Comparison of ENCODE assay signal across 31 cellular contexts in genomic region chr5:102832445-102832844, GRCh38.
DNase-seq lines count a peak whose midpoint lies in the region; ATAC-seq and TF ChIP-seq lines count a peak whose summit lies in the region.
"Had no signal": no experiment of that assay in that cellular context is flagged by ENCODE, and none has a peak within 500 bp of the region (broad histone marks: within the 10 kb centered on the region; RNA-seq: fewer than 3 reads in every experiment).

No MANE protein-coding gene starts in this region.

- no peak overlapping the region for H3K4me3 ChIP-seq in dorsolateral prefrontal cortex
- H3K4me3 ChIP-seq: body of pancreas, esophagus squamous epithelium, prostate gland, right lobe of liver, spleen, thoracic aorta had no signal

- no peak for TF ChIP-seq CTCF in dorsolateral prefrontal cortex (IDR thresholded peaks at IDR 0.05 in 54 of 56, conservative IDR thresholded peaks at IDR 0.05 in 2 of 56; ENCODE audit: low read depth in 1 of 56, partially characterized antibody in 56 of 56)
- TF ChIP-seq CTCF in progenitor cell of endocrine pancreas (IDR thresholded peaks at IDR 0.05; ENCODE audit: unreplicated experiment): no peak

- peak; percentile 30 for DNase-seq in iris pigment epithelial cell (ENCODE audit: low read depth)
- DNase-seq in dorsolateral prefrontal cortex: no peak
- DNase-seq in progenitor cell of endocrine pancreas (ENCODE audit: low spot score, unreplicated experiment): no peak
- DNase-seq: activated CD4-positive, alpha-beta T cell treated with anti-CD3 and anti-CD28 coated beads, Interleukin-2, amount 50 U/mL, for 4 hours; activated naive CD4-positive, alpha-beta T cell treated with anti-CD3 and anti-CD28 coated beads, Interleukin-2, amount 10 ng/mL, durations not matched to agents 7 days and 5 days; activated T-cell treated with anti-CD3 and anti-CD28 coated beads, Interleukin-2, amount 50 U/mL, for 72 hours; body of pancreas; cerebellar nuclear complex; esophagus squamous epithelium; HCEC 1CT; hypothalamus; MM.1S; NCI-H2029; NCI-H526; right lobe of liver; spleen; stimulated activated CD4-positive, alpha-beta T cell treated with anti-CD3 and anti-CD28 coated beads, Interleukin-2, amount 100 ng/mL, for 24 hours; stimulated activated CD8-positive, alpha-beta memory T cell treated with anti-CD3 and anti-CD28 coated beads, Interleukin-4, amount 100 ng/mL, for 48 hours; stimulated activated naive CD8-positive, alpha-beta T cell treated with anti-CD3 and anti-CD28 coated beads, Interleukin-15, amount 100 ng/mL, for 72 hours had no signal

- H3K4me1 Mint-ChIP-seq in activated T-helper 17 cell treated with anti-CD3 and anti-CD28 coated beads, Interleukin-2, amount 50 U/mL, for 72 hours: peaks cover 20% of the 10 kb centered on the region
- H3K4me1 Mint-ChIP-seq in progenitor cell of endocrine pancreas (ENCODE audit: low read depth): peaks cover 8% of the 10 kb centered on the region
- H3K4me1 Mint-ChIP-seq: memory B cell had no signal

- intact Hi-C loops in dorsolateral prefrontal cortex (cut with DNase I): no loop called here

- no peaks in the 10 kb centered on the region for H3K27me3 ChIP-seq in dorsolateral prefrontal cortex
- H3K27me3 ChIP-seq: body of pancreas, esophagus squamous epithelium, right lobe of liver, spleen had no signal

- H3K4me3 Mint-ChIP-seq in activated T-helper 17 cell treated with anti-CD3 and anti-CD28 coated beads, Interleukin-2, amount 50 U/mL, for 72 hours: no peak overlapping the region
- H3K4me3 Mint-ChIP-seq in progenitor cell of endocrine pancreas (ENCODE audit: low read depth): no peak overlapping the region
- H3K4me3 Mint-ChIP-seq: activated naive CD4-positive, alpha-beta T cell treated with anti-CD3 and anti-CD28 coated beads, Interleukin-2, amount 10 ng/mL, durations not matched to agents 7 days and 5 days; activated T-cell treated with anti-CD3 and anti-CD28 coated beads, Interleukin-2, amount 50 U/mL, for 72 hours; memory B cell; stimulated activated naive CD8-positive, alpha-beta T cell treated with anti-CD3 and anti-CD28 coated beads, Interleukin-15, amount 100 ng/mL, for 72 hours had no signal

- no peaks in the 10 kb centered on the region for H3K9me3 Mint-ChIP-seq in activated T-helper 17 cell treated with anti-CD3 and anti-CD28 coated beads, Interleukin-2, amount 50 U/mL, for 72 hours
- peaks cover 6% of the 10 kb centered on the region for H3K9me3 Mint-ChIP-seq in progenitor cell of endocrine pancreas (ENCODE audit: low read depth)
- H3K9me3 Mint-ChIP-seq: activated naive CD4-positive, alpha-beta T cell treated with anti-CD3 and anti-CD28 coated beads, Interleukin-2, amount 10 ng/mL, durations not matched to agents 7 days and 5 days; memory B cell; stimulated activated naive CD8-positive, alpha-beta T cell treated with anti-CD3 and anti-CD28 coated beads, Interleukin-15, amount 100 ng/mL, for 72 hours had no signal

- peak; percentile 52 for ATAC-seq in GM18498 (IDR thresholded peaks at IDR 0.05; ENCODE audit: unreplicated experiment)
- ATAC-seq in HG02759 (IDR thresholded peaks at IDR 0.05; ENCODE audit: unreplicated experiment): peak; percentile 46
- peak; percentile 31 for ATAC-seq in activated T-helper 17 cell treated with anti-CD3 and anti-CD28 coated beads, Interleukin-2, amount 50 U/mL, for 72 hours (replicated peaks)
- ATAC-seq in HG03159 (IDR thresholded peaks at IDR 0.05; ENCODE audit: unreplicated experiment): no peak
- ATAC-seq in HG02588 (IDR thresholded peaks at IDR 0.05; ENCODE audit: unreplicated experiment): no peak
- ATAC-seq: activated CD4-positive, CD25-positive, alpha-beta regulatory T cell treated with anti-CD3 and anti-CD28 coated beads, Interleukin-2, amount 50 U/mL, for 24 hours; activated T-cell treated with anti-CD3 and anti-CD28 coated beads, Interleukin-2, amount 50 U/mL, for 72 hours; body of pancreas; left lobe of liver; Right ventricle myocardium inferior; stimulated activated naive CD8-positive, alpha-beta T cell treated with anti-CD3 and anti-CD28 coated beads, Interleukin-15, amount 100 ng/mL, for 72 hours had no signal

- H3K27me3 Mint-ChIP-seq in activated T-helper 17 cell treated with anti-CD3 and anti-CD28 coated beads, Interleukin-2, amount 50 U/mL, for 72 hours: no peaks in the 10 kb centered on the region
- no peaks in the 10 kb centered on the region for H3K27me3 Mint-ChIP-seq in progenitor cell of endocrine pancreas
- H3K27me3 Mint-ChIP-seq: activated naive CD4-positive, alpha-beta T cell treated with anti-CD3 and anti-CD28 coated beads, Interleukin-2, amount 10 ng/mL, durations not matched to agents 7 days and 5 days; stimulated activated naive CD8-positive, alpha-beta T cell treated with anti-CD3 and anti-CD28 coated beads, Interleukin-15, amount 100 ng/mL, for 72 hours had no signal

- H3K36me3 Mint-ChIP-seq in activated T-helper 17 cell treated with anti-CD3 and anti-CD28 coated beads, Interleukin-2, amount 50 U/mL, for 72 hours (ENCODE audit: low read depth): peaks cover 16% of the 10 kb centered on the region
- peaks cover 2% of the 10 kb centered on the region for H3K36me3 Mint-ChIP-seq in progenitor cell of endocrine pancreas (ENCODE audit: insufficient read depth)
- H3K36me3 Mint-ChIP-seq: activated naive CD4-positive, alpha-beta T cell treated with anti-CD3 and anti-CD28 coated beads, Interleukin-2, amount 10 ng/mL, durations not matched to agents 7 days and 5 days; memory B cell had no signal

- H3K27ac Mint-ChIP-seq in activated T-helper 17 cell treated with anti-CD3 and anti-CD28 coated beads, Interleukin-2, amount 50 U/mL, for 72 hours: no peak overlapping the region
- no peak overlapping the region for H3K27ac Mint-ChIP-seq in progenitor cell of endocrine pancreas
- H3K27ac Mint-ChIP-seq: activated naive CD4-positive, alpha-beta T cell treated with anti-CD3 and anti-CD28 coated beads, Interleukin-2, amount 10 ng/mL, durations not matched to agents 7 days and 5 days; activated T-cell treated with anti-CD3 and anti-CD28 coated beads, Interleukin-2, amount 50 U/mL, for 72 hours; memory B cell; stimulated activated naive CD8-positive, alpha-beta T cell treated with anti-CD3 and anti-CD28 coated beads, Interleukin-15, amount 100 ng/mL, for 72 hours had no signal

- H3K27ac ChIP-seq in dorsolateral prefrontal cortex: no peak overlapping the region
- H3K27ac ChIP-seq: body of pancreas, esophagus squamous epithelium, KMS-11, prostate gland, right lobe of liver, spleen, thoracic aorta had no signal

Comparison
In these comparisons a context has a peak if more than half of its experiments do, and no peak if none do; other contexts are left out.
1. ATAC-seq: peak in GM18498 (single experiment), HG02759 (single experiment) and activated T-helper 17 cell treated with anti-CD3 and anti-CD28 coated beads, Interleukin-2, amount 50 U/mL, for 72 hours (single experiment); none in HG03159 (single experiment) and HG02588 (single experiment).